16 cellular contexts compared by ENCODE assay signal in the genomic region with DNA sequence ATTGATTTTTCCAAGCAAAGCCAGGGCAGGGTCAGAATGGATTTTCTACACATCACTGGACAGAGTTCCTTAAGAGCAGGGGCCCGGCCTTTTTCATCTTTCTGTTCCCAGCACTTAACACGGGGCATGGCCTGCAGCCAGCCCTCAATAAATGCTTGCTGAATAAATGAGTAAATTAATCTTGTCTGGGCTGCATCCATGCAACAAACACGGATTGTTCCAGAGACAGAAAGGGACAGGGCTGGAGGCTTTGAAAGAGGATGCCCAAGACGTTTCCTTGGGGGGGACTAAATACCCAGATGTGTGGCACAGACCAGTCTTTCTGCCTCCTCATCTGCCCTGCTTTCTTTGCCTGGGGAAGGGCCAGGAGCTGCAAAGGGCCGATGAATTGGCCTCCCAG. TPM values are rescaled to one million over a fixed set of nuclear protein-coding genes. Genes with fewer than 3 reads are reported as not detected.
DNase-seq lines count a peak whose midpoint lies in the region; ATAC-seq, FAIRE-seq and TF ChIP-seq lines count a peak whose summit lies in the region.
"Had no signal": no experiment of that assay in that cellular context is flagged by ENCODE, and none has a peak within 500 bp of the region (broad histone marks: within the 10 kb centered on the region; RNA-seq: fewer than 3 reads in every experiment).

No MANE protein-coding gene starts in this region.

- POLR2A ChIA-PET in H1 (lab: Charles Lee; ENCODE audit: partially characterized antibody): no interaction called here

- H2BK120ac ChIP-seq in H1 (replicated peaks; ENCODE audit: low read depth, low read length): no peak overlapping the region

- no peak overlapping the region for H3K27ac ChIP-seq in H1 (ENCODE audit: low read depth, low read length)
- H3K27ac ChIP-seq in spleen: no peak overlapping the region
- H3K27ac ChIP-seq: RWPE1 had no signal

- peak overlapping the region; percentile 72; the same call in 1 of the 2 replicates for H2BK15ac ChIP-seq in H1 (ENCODE audit: low read length)

- H2BK5ac ChIP-seq in H1 (ENCODE audit: low read depth, low read length): no peak overlapping the region

- in situ Hi-C loops in G401 (cut with HindIII; ENCODE audit: low sequenced_read_pairs): no loop called here

- H3K4me1 ChIP-seq in H1 (replicated peaks in 1 of 4; ENCODE audit: control insufficient read depth in 3 of 4, insufficient read depth in 4 of 4, low read length in 3 of 4) (peaks cover 0 to 9% (median 6%) of the 10 kb centered on the region in 4 experiments; a peak in 6 of 7 replicates), spleen (peaks cover 0 to 4% (median 0%) of the 10 kb centered on the region in 6 donors)

- no peak overlapping the region for H3K14ac ChIP-seq in H1 (ENCODE audit: insufficient read length)

- no peak overlapping the region for H3K56ac ChIP-seq in H1 (replicated peaks; ENCODE audit: insufficient read length, low read depth, low read length)

- no peak overlapping the region for H3K23ac ChIP-seq in H1 (ENCODE audit: insufficient read length)

- intact Hi-C loops in spleen (cut with DNase I; ENCODE audit: low total_unique reads) (no loop called here), sciatic nerve (cut with DNase I) (no loop called here)

- H3K36me3 ChIP-seq in H1 (ENCODE audit: control insufficient read depth in 2 of 4, insufficient read depth in 4 of 4, low read length in 3 of 4) (no peaks in the 10 kb centered on the region), spleen (no peaks in the 10 kb centered on the region)

- WGBS in H1 (ENCODE audit: extremely low coverage in 1 of 2, insufficient coverage in 1 of 2, insufficient read length in 1 of 2, insufficient replicate concordance in 2 of 2, low coverage in 1 of 2, low lambda C conversion rate in 2 of 2, missing lambda C conversion rate in 1 of 2), 2 experiments: 85% methylated on average over 5 of the region's 5 CpGs; no CpG with 5 or more reads in 1 of the 2 experiments
- WGBS in spleen, 5 donors: 52 to 81% (median 80%) methylated on average over 5 of the region's 5 CpGs

- no peak overlapping the region; the same call in 1 of the 2 replicates for H3K18ac ChIP-seq in H1 (ENCODE audit: extremely low read depth, low read length)

- H3K4me2 ChIP-seq in H1 (ENCODE audit: insufficient read depth in 1 of 2, low read depth in 2 of 2, low read length in 2 of 2): no peak overlapping the region
- H3K4me2 ChIP-seq: GM23338 had no signal

- no peak overlapping the region for H2AFZ ChIP-seq in H1 (ENCODE audit: low read length)
- H2AFZ ChIP-seq: GM23338 had no signal

- no peak overlapping the region for H3K4ac ChIP-seq in H1 (replicated peaks; ENCODE audit: insufficient read length, low read depth, low read length)

- H2AK5ac ChIP-seq in H1 (ENCODE audit: low read depth, low read length): no peak overlapping the region

- H3K9me3 ChIP-seq in H1 (ENCODE audit: insufficient read depth in 2 of 2, low read depth in 1 of 2, low read length in 1 of 2) (no peaks in the 10 kb centered on the region), spleen (no peaks in the 10 kb centered on the region)

- H4K5ac ChIP-seq in H1 (ENCODE audit: insufficient read length, low read depth, low read length): no peak overlapping the region

- FAIRE-seq in H1 (lab: Jason Lieb, UNC) (no peak), RCC 7860 (lab: Jason Lieb, UNC) (no peak)

- DNase-seq in G401 (ENCODE audit: low spot score): peak; percentile 6
- no peak for DNase-seq in H1 (ENCODE audit: low read depth in 1 of 2, low spot score in 2 of 2)
- peak; percentile 13 for DNase-seq in midbrain (lab: John Stamatoyannopoulos, UW)
- peak; percentile 9 for DNase-seq in spleen
- no peak for DNase-seq in mesenteric fat pad (ENCODE audit: low spot score)
- no peak for DNase-seq in NCI-H146 treated with DMSO at 0.1 percent for 48 hours (lab: John Stamatoyannopoulos, UW; ENCODE audit: unreplicated experiment)
- no peak for DNase-seq in sciatic nerve (ENCODE audit: low spot score)
- DNase-seq in RCC 7860 (ENCODE audit: low spot score): no peak
- DNase-seq: DMS79 treated with DMSO at 0.1 percent for 48 hours, GDM1, NCI-H1092 treated with DMSO at 0.1 percent for 48 hours, NCI-H2081 treated with DMSO at 0.1 percent for 48 hours, PC-3 had no signal

- H2BK20ac ChIP-seq in H1 (ENCODE audit: low read length): no peak overlapping the region

- no peak overlapping the region for H3K4me3 ChIP-seq in H1 (ENCODE audit: extremely low read depth in 1 of 4, insufficient read depth in 2 of 4, low read depth in 3 of 4, low read length in 4 of 4)
- no peak overlapping the region for H3K4me3 ChIP-seq in spleen
- H3K4me3 ChIP-seq: GM23338 had no signal

- no peaks in the 10 kb centered on the region for H3K79me2 ChIP-seq in H1 (ENCODE audit: control insufficient read depth in 1 of 2, insufficient read depth in 2 of 2, low read length in 2 of 2)

- CTCF ChIA-PET in H1 (lab: Charles Lee; ENCODE audit: partially characterized antibody): interaction anchor here (1.0 to 2.8 kb wide), 3 partner anchors 12 to 187 kb away, joined by 3 to 14 read pairs (median 3); no protein-coding TSS in a partner anchor

- H3K79me1 ChIP-seq in H1 (ENCODE audit: low read depth, low read length): no peaks in the 10 kb centered on the region

- no peak for TF ChIP-seq EP300 in H1 (IDR thresholded peaks at IDR 0.05; ENCODE audit: borderline replicate concordance in 1 of 2, low read depth in 2 of 2, low read length in 2 of 2)

- H3K9ac ChIP-seq in H1 (replicated peaks in 1 of 4; ENCODE audit: extremely low read depth in 1 of 4, low read depth in 3 of 4, low read length in 3 of 4): no peak overlapping the region

- no peak for ATAC-seq in sciatic nerve
- ATAC-seq: GM23338, PC-3 had no signal

- TF ChIP-seq POLR2A in H1 (IDR thresholded peaks at IDR 0.05; ENCODE audit: control extremely low read depth in 1 of 2, low read depth in 2 of 2, low read length in 2 of 2): no peak
- no peak for TF ChIP-seq POLR2A in spleen (IDR thresholded peaks at IDR 0.05)

- H3K23me2 ChIP-seq in H1 (ENCODE audit: low read depth, low read length): peaks cover 6% of the 10 kb centered on the region; the same call in 1 of the 2 replicates

- H3K27me3 ChIP-seq in H1 (replicated peaks in 1 of 4; ENCODE audit: control insufficient read depth in 3 of 4, extremely low read depth in 1 of 4, insufficient read depth in 3 of 4, low read length in 3 of 4) (no peaks in the 10 kb centered on the region), spleen (replicated peaks in 1 of 7) (peaks cover 0 to 34% (median 0%) of the 10 kb centered on the region in 7 donors)

- H4K8ac ChIP-seq in H1 (ENCODE audit: extremely low read depth, insufficient read depth, low read length): no peak overlapping the region

- 0 out of 2 replicates have a peak overlapping the region, but pooled peaks have one; percentile 27 for H2BK12ac ChIP-seq in H1 (ENCODE audit: low read depth, low read length)

- no peak for TF ChIP-seq RAD21 in H1 (IDR thresholded peaks at IDR 0.05 in 1 of 2, conservative IDR thresholded peaks at IDR 0.05 in 1 of 2; ENCODE audit: low read depth in 2 of 2, low read length in 2 of 2)

- H4K91ac ChIP-seq in H1 (replicated peaks; ENCODE audit: insufficient read length, low read length): no peak overlapping the region

- peaks cover 0 to 5% of the 10 kb centered on the region in 2 experiments for H4K20me1 ChIP-seq in H1 (replicated peaks in 1 of 2; ENCODE audit: control insufficient read depth in 1 of 2, insufficient read depth in 2 of 2, low read length in 2 of 2)

- TF ChIP-seq CTCF in H1 (IDR thresholded peaks at IDR 0.05; ENCODE audit: control extremely low read depth in 1 of 3, insufficient read depth in 1 of 3, low read depth in 1 of 3, low read length in 3 of 3) (no peak), spleen (IDR thresholded peaks at IDR 0.05 in 8 of 11, conservative IDR thresholded peaks at IDR 0.05 in 3 of 11) (no peak)

TF ChIP-seq in H1, 55 proteins besides CTCF, POLR2A, EP300 and RAD21:
- no peak for TF ChIP-seq CREB1 (IDR thresholded peaks at IDR 0.05)
- no peak for TF ChIP-seq SUZ12 (IDR thresholded peaks at IDR 0.05; ENCODE audit: low read length)
- TF ChIP-seq EZH2 (IDR thresholded peaks at IDR 0.05; ENCODE audit: low read depth, low read length, severe bottlenecking): no peak

RNA-seq across cellular contexts. Expression of a gene that starts 40.4 kb away (rescaled TPM):
- total RNA-seq in G401 (2014; rRNA removed; shearing (Covaris generic)): under 0.01 and 0.10 TPM in 2 replicates
- total RNA-seq in H1 (2021; fragmentation: NEBNext Ultra II Directional; extraction: Animal tissue kit (Norgen Biotek cat#: 25700)): 5.4 and 5.8 TPM in 2 replicates
- polyA plus RNA-seq in H1 (2011; rRNA removed) (2.4 and 3.7 TPM in 2 replicates), spleen (under 1 TPM; 0.10 to 0.35 (median 0.15) TPM)
- polyA plus RNA-seq in H1 (2011; cell fraction: cytosol; rRNA removed): 2.7 TPM
- 3.0 TPM for polyA plus RNA-seq in H1 (2011; cell fraction: nucleus; rRNA removed)
- polyA plus RNA-seq in H1 (2012, experiment 1 of 2): 4.3 to 5.6 TPM (median 5.0 TPM) in 4 replicates
- polyA plus RNA-seq in H1 (2012, experiment 2 of 2): 3.5 TPM
- 2.3 TPM for polyA plus RNA-seq in H1 (2013, experiment 1 of 2)
- polyA plus RNA-seq in H1 (2013, experiment 2 of 2): 2.5 TPM
- polyA minus RNA-seq in H1 (2011; rRNA and poly(A)+ RNA removed): 7.7 and 11.4 TPM in 2 replicates
- 2.6 TPM for polyA minus RNA-seq in H1 (2011; cell fraction: cytosol; rRNA and poly(A)+ RNA removed)
- polyA minus RNA-seq in H1 (2011; cell fraction: nucleus; rRNA and poly(A)+ RNA removed): 2.2 TPM
- total RNA-seq in spleen (under 1 TPM; 0.11 to 0.47 (median 0.26) TPM), mesenteric fat pad (3.3 TPM), sciatic nerve (2.1 TPM)
- polyA plus RNA-seq: CD14-positive monocyte had no signal

Comparison
In these comparisons a context has a peak if more than half of its experiments do, and no peak if none do; other contexts are left out.
1. DNase-seq: peak in G401 (single experiment), midbrain (single experiment) and spleen (single experiment); none in H1 (0 of 2), mesenteric fat pad (single experiment), NCI-H146 treated with DMSO at 0.1 percent for 48 hours (single experiment), sciatic nerve (single experiment) and RCC 7860 (single experiment).